ENCODE assay signal across 20 cellular contexts in the genomic region with DNA sequence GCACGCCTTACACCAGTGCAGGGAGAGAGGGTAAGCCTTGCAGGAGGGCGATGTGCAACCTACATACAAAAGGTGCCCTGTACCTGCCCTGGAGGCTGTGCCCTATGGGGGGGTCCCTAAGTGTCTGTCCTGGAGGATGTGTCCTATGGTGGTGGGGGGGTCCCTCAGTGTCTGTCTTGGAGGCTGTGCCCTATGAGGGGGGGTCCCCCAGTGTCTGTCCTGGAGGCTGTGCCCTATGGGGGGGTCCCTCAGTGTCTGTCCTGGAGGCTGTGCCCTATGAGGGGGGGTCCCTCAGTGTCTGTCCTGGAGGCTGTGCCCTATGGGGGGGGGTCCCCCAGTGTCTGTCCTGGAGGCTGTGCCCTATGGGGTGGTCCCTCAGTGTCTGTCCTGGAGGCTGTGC.
"Had no signal": no experiment of that assay in that cellular context is flagged by ENCODE, and none has a peak within 500 bp of the region (broad histone marks: within the 10 kb centered on the region; RNA-seq: fewer than 3 reads in every experiment).

No MANE protein-coding gene starts in this region.

- H3K27me3 Mint-ChIP-seq: activated CD4-positive, alpha-beta T cell treated with anti-CD3 and anti-CD28 coated beads for 36 hours; activated CD8-positive, alpha-beta T cell treated with anti-CD3 and anti-CD28 coated beads for 36 hours; activated naive CD4-positive, alpha-beta T cell treated with anti-CD3 and anti-CD28 coated beads, Interleukin-2, amount 50 U/mL, for 24 hours; naive thymus-derived CD8-positive, alpha-beta T cell; stimulated activated naive CD8-positive, alpha-beta T cell treated with anti-CD3 and anti-CD28 coated beads, Interleukin-15, Interleukin-2, amounts not matched to agents 100 ng/mL and 50 ng/mL, for 24 hours had no signal

- H3K4me3 ChIP-seq: body of pancreas, prostate gland, smooth muscle cell, testis had no signal

- H3K4me1 Mint-ChIP-seq: activated naive CD4-positive, alpha-beta T cell treated with anti-CD3 and anti-CD28 coated beads, Interleukin-2, amount 50 U/mL, for 24 hours had no signal

- ATAC-seq: activated CD8-positive, alpha-beta T cell treated with anti-CD3 and anti-CD28 coated beads for 36 hours; body of pancreas; foreskin keratinocyte; left colon; naive thymus-derived CD8-positive, alpha-beta T cell; Right ventricle myocardium inferior; SK-N-SH treated with all-trans-retinoic acid at 6 μM for 48 hours had no signal

- H3K4me3 Mint-ChIP-seq: activated CD4-positive, alpha-beta T cell treated with anti-CD3 and anti-CD28 coated beads for 36 hours; activated CD8-positive, alpha-beta T cell treated with anti-CD3 and anti-CD28 coated beads for 36 hours; activated naive CD4-positive, alpha-beta T cell treated with anti-CD3 and anti-CD28 coated beads, Interleukin-2, amount 50 U/mL, for 24 hours; naive thymus-derived CD8-positive, alpha-beta T cell; stimulated activated naive CD8-positive, alpha-beta T cell treated with anti-CD3 and anti-CD28 coated beads, Interleukin-15, Interleukin-2, amounts not matched to agents 100 ng/mL and 50 ng/mL, for 24 hours had no signal

- H3K27ac ChIP-seq: body of pancreas, foreskin keratinocyte, prostate gland, testis, WERI-Rb-1 had no signal

- H3K27me3 ChIP-seq: body of pancreas, foreskin keratinocyte, testis had no signal

- DNase-seq: activated CD4-positive, alpha-beta T cell treated with anti-CD3 and anti-CD28 coated beads for 36 hours; activated CD8-positive, alpha-beta T cell treated with anti-CD3 and anti-CD28 coated beads for 36 hours; amygdala; central memory CD4-positive, alpha-beta T cell; effector CD8-positive, alpha-beta T cell; foreskin keratinocyte; mammary epithelial cell; nucleus accumbens; T-helper 1 cell; testis; WERI-Rb-1 had no signal

- H3K4me1 ChIP-seq: body of pancreas, foreskin keratinocyte, prostate gland, testis had no signal

- H3K9me3 Mint-ChIP-seq: activated CD8-positive, alpha-beta T cell treated with anti-CD3 and anti-CD28 coated beads for 36 hours; activated naive CD4-positive, alpha-beta T cell treated with anti-CD3 and anti-CD28 coated beads, Interleukin-2, amount 50 U/mL, for 24 hours; stimulated activated naive CD8-positive, alpha-beta T cell treated with anti-CD3 and anti-CD28 coated beads, Interleukin-15, Interleukin-2, amounts not matched to agents 100 ng/mL and 50 ng/mL, for 24 hours had no signal

- H3K27ac Mint-ChIP-seq: activated CD4-positive, alpha-beta T cell treated with anti-CD3 and anti-CD28 coated beads for 36 hours; activated CD8-positive, alpha-beta T cell treated with anti-CD3 and anti-CD28 coated beads for 36 hours; activated naive CD4-positive, alpha-beta T cell treated with anti-CD3 and anti-CD28 coated beads, Interleukin-2, amount 50 U/mL, for 24 hours; stimulated activated naive CD8-positive, alpha-beta T cell treated with anti-CD3 and anti-CD28 coated beads, Interleukin-15, Interleukin-2, amounts not matched to agents 100 ng/mL and 50 ng/mL, for 24 hours had no signal

- H3K9me3 ChIP-seq: body of pancreas, prostate gland, testis had no signal
